31 cellular contexts compared by ENCODE assay signal in genomic region chr16:84061236-84061830, GRCh38. TPM values are rescaled to one million over a fixed set of nuclear protein-coding genes. Genes with fewer than 3 reads are reported as not detected.
"Had no signal": no experiment of that assay in that cellular context is flagged by ENCODE, and none has a peak within 500 bp of the region (broad histone marks: within the 10 kb centered on the region; RNA-seq: fewer than 3 reads in every experiment).

No MANE protein-coding gene starts in this region.

- H3K27ac Mint-ChIP-seq: activated CD4-positive, alpha-beta T cell treated with anti-CD3 and anti-CD28 coated beads for 36 hours; activated CD8-positive, alpha-beta memory T cell treated with anti-CD3 and anti-CD28 coated beads, Interleukin-2, amount 10 ng/mL, durations not matched to agents 7 days and 5 days; activated CD8-positive, alpha-beta T cell treated with anti-CD3 and anti-CD28 coated beads, Interleukin-2, amount 10 ng/mL, durations not matched to agents 7 days and 5 days; activated naive CD8-positive, alpha-beta T cell; immature natural killer cell; nephron; stimulated activated effector memory CD8-positive, alpha-beta T cell treated with anti-CD3 and anti-CD28 coated beads, Interleukin-12 subunit alpha, Interleukin-12 subunit beta, amount 100 ng/mL, for 72 hours had no signal

- H3K27me3 Mint-ChIP-seq: activated CD4-positive, alpha-beta T cell treated with anti-CD3 and anti-CD28 coated beads for 36 hours; activated CD8-positive, alpha-beta memory T cell treated with anti-CD3 and anti-CD28 coated beads, Interleukin-2, amount 10 ng/mL, durations not matched to agents 7 days and 5 days; activated naive CD8-positive, alpha-beta T cell; brain had no signal

- ATAC-seq: activated CD4-positive, alpha-beta T cell treated with anti-CD3 and anti-CD28 coated beads for 36 hours; activated CD8-positive, alpha-beta memory T cell treated with anti-CD3 and anti-CD28 coated beads, Interleukin-2, amount 10 ng/mL, durations not matched to agents 7 days and 5 days; activated CD8-positive, alpha-beta T cell treated with anti-CD3 and anti-CD28 coated beads, Interleukin-2, amount 10 ng/mL, durations not matched to agents 7 days and 5 days; heart left ventricle; left lung; mucosa of descending colon; stimulated activated effector memory CD8-positive, alpha-beta T cell treated with anti-CD3 and anti-CD28 coated beads, Interleukin-12 subunit alpha, Interleukin-12 subunit beta, amount 100 ng/mL, for 72 hours had no signal

- H3K4me3 Mint-ChIP-seq: activated CD4-positive, alpha-beta T cell treated with anti-CD3 and anti-CD28 coated beads for 36 hours; activated CD8-positive, alpha-beta memory T cell treated with anti-CD3 and anti-CD28 coated beads, Interleukin-2, amount 10 ng/mL, durations not matched to agents 7 days and 5 days; activated CD8-positive, alpha-beta T cell treated with anti-CD3 and anti-CD28 coated beads, Interleukin-2, amount 10 ng/mL, durations not matched to agents 7 days and 5 days; activated naive CD8-positive, alpha-beta T cell; brain; immature natural killer cell; nephron; stimulated activated effector memory CD8-positive, alpha-beta T cell treated with anti-CD3 and anti-CD28 coated beads, Interleukin-12 subunit alpha, Interleukin-12 subunit beta, amount 100 ng/mL, for 72 hours had no signal

- H3K4me1 Mint-ChIP-seq: activated CD4-positive, alpha-beta T cell treated with anti-CD3 and anti-CD28 coated beads for 36 hours; nephron; stimulated activated effector memory CD8-positive, alpha-beta T cell treated with anti-CD3 and anti-CD28 coated beads, Interleukin-12 subunit alpha, Interleukin-12 subunit beta, amount 100 ng/mL, for 72 hours had no signal

- H3K9me3 Mint-ChIP-seq: brain; immature natural killer cell; nephron; stimulated activated effector memory CD8-positive, alpha-beta T cell treated with anti-CD3 and anti-CD28 coated beads, Interleukin-12 subunit alpha, Interleukin-12 subunit beta, amount 100 ng/mL, for 72 hours had no signal

- DNase-seq: activated CD4-positive, alpha-beta T cell treated with anti-CD3 and anti-CD28 coated beads for 36 hours; activated CD4-positive, CD25-positive, alpha-beta regulatory T cell; activated CD8-positive, alpha-beta memory T cell treated with anti-CD3 and anti-CD28 coated beads, Interleukin-2, amount 10 ng/mL, durations not matched to agents 7 days and 5 days; activated CD8-positive, alpha-beta T cell treated with anti-CD3 and anti-CD28 coated beads, Interleukin-2, amount 10 ng/mL, durations not matched to agents 7 days and 5 days; activated effector memory CD4-positive, alpha-beta T cell treated with Interleukin-2 at 50 U/mL for 16 hours; activated naive CD4-positive, alpha-beta T cell treated with Interleukin-2 at 50 U/mL for 16 hours; cerebellar nuclear complex; cortex of kidney; foreskin fibroblast; hypothalamus; immature natural killer cell; left lung; mesendoderm; mucosa of descending colon; stimulated activated CD4-positive, alpha-beta T cell treated with anti-CD3 and anti-CD28 coated beads, Interleukin-4, amount 100 ng/mL, for 1 hour had no signal

RNA-seq across cellular contexts. Expression of gene SLC38A8, which starts 18.7 kb away (rescaled TPM):
- total RNA-seq: activated CD4-positive, alpha-beta T cell treated with anti-CD3 and anti-CD28 coated beads for 36 hours; activated CD8-positive, alpha-beta memory T cell treated with anti-CD3 and anti-CD28 coated beads, Interleukin-2, amount 10 ng/mL, durations not matched to agents 7 days and 5 days; activated CD8-positive, alpha-beta T cell treated with anti-CD3 and anti-CD28 coated beads, Interleukin-2, amount 10 ng/mL, durations not matched to agents 7 days and 5 days; ascending aorta; cardiac muscle cell; endothelial cell of umbilical vein; kidney epithelial cell; lung; mucosa of descending colon; myocyte; prostate gland; skeletal muscle tissue; suprapubic skin; T-helper 1 cell treated with Interleukin-12 subunit alpha and Interleukin-12 subunit beta and Interleukin-4 antibody, amounts not matched to agents 30 ng/mL and 1 ng/mL, for 36 hours; tibial nerve had no signal
